ENCODE assay signal across 8 cellular contexts in the genomic region with DNA sequence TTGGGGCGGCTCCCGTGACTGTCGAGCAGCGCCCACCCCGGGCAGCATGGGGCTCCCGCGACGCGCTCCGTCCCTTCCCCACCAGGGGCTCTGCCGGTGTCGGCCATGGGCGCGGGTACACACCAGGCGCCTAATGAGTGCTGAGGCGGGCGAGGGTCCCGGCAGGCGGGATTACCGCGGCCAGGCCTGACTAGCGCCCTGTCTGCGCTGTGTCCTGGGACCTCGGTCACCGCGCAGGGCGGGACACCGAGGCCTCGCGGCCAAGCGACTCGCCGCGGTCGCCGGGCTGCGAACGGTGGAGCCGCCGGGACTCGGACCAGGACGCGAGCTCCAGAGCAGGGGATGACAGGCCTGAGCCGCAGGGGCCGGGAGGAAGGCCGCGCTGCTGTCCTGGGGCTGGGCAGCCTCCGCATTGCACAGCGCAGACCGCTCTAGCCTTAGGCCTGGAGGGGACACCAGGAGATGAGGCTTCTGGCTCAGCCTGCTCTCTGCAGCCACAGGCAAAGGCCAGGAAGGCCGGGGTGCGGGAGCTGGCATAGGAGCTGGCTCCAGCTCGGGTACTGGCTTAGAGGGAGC. TPM values are rescaled to one million over a fixed set of nuclear protein-coding genes. Genes with fewer than 3 reads are reported as not detected.
DNase-seq lines count a peak whose midpoint lies in the region; ATAC-seq, FAIRE-seq and TF ChIP-seq lines count a peak whose summit lies in the region.

No MANE protein-coding gene starts in this region.

- peak overlapping the region in 2 of 3 experiments; percentile 4 to 89 for H3K4me3 ChIP-seq in endothelial cell of umbilical vein (replicated peaks in 1 of 3; ENCODE audit: insufficient read depth in 1 of 3, low read depth in 1 of 3, low read length in 3 of 3)
- peak overlapping the region; percentile 44 to 97 for H3K4me3 ChIP-seq in muscle layer of colon (ENCODE audit: low read depth in 1 of 2, low read length in 2 of 2)

- H3K9ac ChIP-seq in endothelial cell of umbilical vein (replicated peaks; ENCODE audit: extremely low read depth, insufficient read depth, low read length) (peak overlapping the region; percentile 69), muscle layer of colon (ENCODE audit: low read length) (peak overlapping the region; percentile 5)

- H3K9me3 ChIP-seq in endothelial cell of umbilical vein (replicated peaks; ENCODE audit: control insufficient read depth, insufficient read depth, low read length), result no peaks in the 10 kb centered on the region
- H3K9me3 ChIP-seq in muscle layer of colon (ENCODE audit: low read length), result no peaks in the 10 kb centered on the region

- CTCF ChIA-PET in RWPE1 (lab: Yijun Ruan, JAX) (interaction anchor here (0.7 to 4.8 kb wide), 8 partner anchors 31 to 290 kb away, joined by 3 to 29 read pairs (median 4); no protein-coding TSS in a partner anchor), endothelial cell of umbilical vein (lab: Charles Lee) (interaction anchor here (0.6 to 3.6 kb wide), 12 partner anchors 9 to 49 kb away, joined by 3 to 31 read pairs (median 4); a partner anchor contains a TSS)

- peak overlapping the region; percentile 69 for H2AFZ ChIP-seq in endothelial cell of umbilical vein (ENCODE audit: low read depth, low read length)

- intact Hi-C loops in endothelial cell of umbilical vein (cut with micrococcal nuclease), result loop anchor here (5.0 kb wide), 1 partner anchor 64 kb away; a partner anchor contains a TSS

- no TSS peak for BruUV-seq in endothelial cell of umbilical vein (replicated peaks; lab: Mats Ljungman, UMichigan)

- POLR2A ChIA-PET in RWPE1 (lab: Yijun Ruan, JAX; ENCODE audit: low non-redundant PET), result interaction anchor here (0.6 to 1.0 kb wide), 6 partner anchors 13 to 63 kb away, joined by 3 to 4 read pairs (median 3); no protein-coding TSS in a partner anchor
- POLR2A ChIA-PET in endothelial cell of umbilical vein (lab: Charles Lee), result interaction anchor here (0.7 to 3.3 kb wide), 8 partner anchors 10 to 48 kb away, joined by 3 to 32 read pairs (median 4); no protein-coding TSS in a partner anchor

- no peaks in the 10 kb centered on the region for H4K20me1 ChIP-seq in endothelial cell of umbilical vein (replicated peaks; ENCODE audit: control insufficient read depth, extremely low read depth, insufficient read depth, low read length)

- H3K36me3 ChIP-seq in endothelial cell of umbilical vein (ENCODE audit: control insufficient read depth in 2 of 2, extremely low read depth in 1 of 2, insufficient read depth in 2 of 2, low read length in 2 of 2), result peaks cover 5 to 19% of the 10 kb centered on the region in 2 experiments
- H3K36me3 ChIP-seq in muscle layer of colon (ENCODE audit: insufficient read depth, low read length), result peaks cover 28% of the 10 kb centered on the region

- no peaks in the 10 kb centered on the region for H3K9me1 ChIP-seq in endothelial cell of umbilical vein (replicated peaks; ENCODE audit: control insufficient read depth, extremely low read depth, insufficient read depth, low read length)

- H3K79me2 ChIP-seq in endothelial cell of umbilical vein (ENCODE audit: control insufficient read depth, insufficient read depth, low read length), result peaks cover 64% of the 10 kb centered on the region

- peaks cover 32% of the 10 kb centered on the region for H3K4me1 ChIP-seq in endothelial cell of umbilical vein (ENCODE audit: control insufficient read depth, extremely low read depth, insufficient read depth, low read length)
- H3K4me1 ChIP-seq in muscle layer of colon (ENCODE audit: insufficient read depth, low read length), result peaks cover 27% of the 10 kb centered on the region

- no peak for TF ChIP-seq CTCF in RWPE1 (conservative IDR thresholded peaks at IDR 0.05; ENCODE audit: low read depth)
- no peak for TF ChIP-seq CTCF in endothelial cell of umbilical vein (IDR thresholded peaks at IDR 0.05; ENCODE audit: extremely low read depth in 1 of 2, insufficient read depth in 1 of 2, low read depth in 1 of 2, low read length in 2 of 2)

- H3K4me2 ChIP-seq in endothelial cell of umbilical vein (ENCODE audit: insufficient read depth, low read length), result peak overlapping the region; percentile 53

- H3K27ac ChIP-seq in RWPE1, result peak overlapping the region; percentile 93
- H3K27ac ChIP-seq in endothelial cell of umbilical vein (ENCODE audit: insufficient read depth, low read depth, low read length), result peak overlapping the region; percentile 8
- H3K27ac ChIP-seq in muscle layer of colon (ENCODE audit: low read depth, low read length), result peak overlapping the region; percentile 62

- dilution Hi-C loops in endothelial cell of umbilical vein (cut with MboI; ENCODE audit: extremely low pct_ligation_motif_present, low sequenced_read_pairs), result no loop called here

- peak; percentile 1 to 14 for ATAC-seq in activated CD4-positive, CD25-positive, alpha-beta regulatory T cell treated with anti-CD3 and anti-CD28 coated beads, Interleukin-2, amount 50 U/mL, for 24 hours
- ATAC-seq in HG02642 (IDR thresholded peaks at IDR 0.05; ENCODE audit: poor library complexity, unreplicated experiment), result peak; percentile 20

- peak; percentile 81 for FAIRE-seq in endothelial cell of umbilical vein (lab: Jason Lieb, UNC)

- TF ChIP-seq POLR2A in endothelial cell of umbilical vein (IDR thresholded peaks at IDR 0.05; ENCODE audit: low read depth, low read length), result no peak

- no peaks in the 10 kb centered on the region for H3K27me3 ChIP-seq in endothelial cell of umbilical vein (ENCODE audit: control insufficient read depth in 2 of 2, insufficient read depth in 2 of 2, low read length in 2 of 2)
- H3K27me3 ChIP-seq in muscle layer of colon (ENCODE audit: control insufficient read depth in 1 of 2, insufficient read depth in 2 of 2, low read length in 2 of 2), result no peaks in the 10 kb centered on the region

- no peak for DNase-seq in activated CD4-positive, CD25-positive, alpha-beta regulatory T cell (lab: John Stamatoyannopoulos, UW)
- DNase-seq in RWPE1 (ENCODE audit: low spot score) (no peak), endothelial cell of umbilical vein (ENCODE audit: low read depth, low spot score) (peak; percentile 47), putamen (ENCODE audit: low spot score) (no peak)
- no peak for DNase-seq in central memory CD4-positive, alpha-beta T cell

TF ChIP-seq in endothelial cell of umbilical vein, 7 proteins besides CTCF, POLR2A, EP300 and RAD21:
- TF ChIP-seq GATA2 (IDR thresholded peaks at IDR 0.05; ENCODE audit: insufficient read depth, insufficient read length, low read depth, low read length), result no peak

RNA-seq across cellular contexts. Expression of a gene that starts 14.1 kb away (rescaled TPM):
- not detected in 2 replicates for total RNA-seq in endothelial cell of umbilical vein
- not detected in 2 replicates for polyA plus RNA-seq in endothelial cell of umbilical vein
- polyA plus RNA-seq in endothelial cell of umbilical vein (2011; cell fraction: cytosol; rRNA removed), result not detected in 2 replicates
- 0.05 and 0.27 TPM in 2 replicates for polyA plus RNA-seq in endothelial cell of umbilical vein (2011; cell fraction: nucleus; rRNA removed)
- not detected in 2 replicates for polyA plus RNA-seq in endothelial cell of umbilical vein (2012)
- not detected in 2 replicates for polyA minus RNA-seq in endothelial cell of umbilical vein
- polyA minus RNA-seq in endothelial cell of umbilical vein (2011; cell fraction: cytosol; rRNA and poly(A)+ RNA removed), result not detected
- not detected in 2 replicates for polyA minus RNA-seq in endothelial cell of umbilical vein (2011; cell fraction: nucleus; rRNA and poly(A)+ RNA removed)

RNA-seq across cellular contexts. Expression of a gene that starts 16.3 kb away (rescaled TPM):
- total RNA-seq in endothelial cell of umbilical vein, result 242 and 253 TPM in 2 replicates
- polyA plus RNA-seq in endothelial cell of umbilical vein, result 441 and 642 TPM in 2 replicates
- polyA plus RNA-seq in endothelial cell of umbilical vein (2011; cell fraction: cytosol; rRNA removed), result 200 and 310 TPM in 2 replicates
- polyA plus RNA-seq in endothelial cell of umbilical vein (2011; cell fraction: nucleus; rRNA removed), result 230 and 265 TPM in 2 replicates
- 68.8 and 103 TPM in 2 replicates for polyA plus RNA-seq in endothelial cell of umbilical vein (2012)
- 152 and 193 TPM in 2 replicates for polyA minus RNA-seq in endothelial cell of umbilical vein
- not detected for polyA minus RNA-seq in endothelial cell of umbilical vein (2011; cell fraction: cytosol; rRNA and poly(A)+ RNA removed)
- polyA minus RNA-seq in endothelial cell of umbilical vein (2011; cell fraction: nucleus; rRNA and poly(A)+ RNA removed), result 53.0 and 89.3 TPM in 2 replicates

RNA-seq across cellular contexts. Expression of a gene that starts 19.7 kb away (rescaled TPM):
- not detected in 2 replicates for total RNA-seq in endothelial cell of umbilical vein
- polyA plus RNA-seq in endothelial cell of umbilical vein, result 0.17 TPM in 1 of 2 replicates, not detected in the other
- polyA plus RNA-seq in endothelial cell of umbilical vein (2011; cell fraction: cytosol; rRNA removed), result not detected in 2 replicates
- polyA plus RNA-seq in endothelial cell of umbilical vein (2011; cell fraction: nucleus; rRNA removed), result not detected in 2 replicates
- not detected in 2 replicates for polyA plus RNA-seq in endothelial cell of umbilical vein (2012)
- not detected in 2 replicates for polyA minus RNA-seq in endothelial cell of umbilical vein
- polyA minus RNA-seq in endothelial cell of umbilical vein (2011; cell fraction: cytosol; rRNA and poly(A)+ RNA removed), result not detected
- polyA minus RNA-seq in endothelial cell of umbilical vein (2011; cell fraction: nucleus; rRNA and poly(A)+ RNA removed), result not detected in 2 replicates

RNA-seq across cellular contexts. Expression of a gene that starts 29.4 kb away (rescaled TPM):
- total RNA-seq in endothelial cell of umbilical vein, result not detected in 2 replicates
- polyA plus RNA-seq in endothelial cell of umbilical vein, result not detected in 2 replicates
- not detected in 2 replicates for polyA plus RNA-seq in endothelial cell of umbilical vein (2011; cell fraction: cytosol; rRNA removed)
- not detected in 2 replicates for polyA plus RNA-seq in endothelial cell of umbilical vein (2011; cell fraction: nucleus; rRNA removed)
- not detected in 2 replicates for polyA plus RNA-seq in endothelial cell of umbilical vein (2012)
- not detected in 2 replicates for polyA minus RNA-seq in endothelial cell of umbilical vein
- polyA minus RNA-seq in endothelial cell of umbilical vein (2011; cell fraction: cytosol; rRNA and poly(A)+ RNA removed), result not detected
- not detected in 2 replicates for polyA minus RNA-seq in endothelial cell of umbilical vein (2011; cell fraction: nucleus; rRNA and poly(A)+ RNA removed)

RNA-seq across cellular contexts. Expression of a gene that starts 35.7 kb away (rescaled TPM):
- total RNA-seq in endothelial cell of umbilical vein, result not detected in 2 replicates
- not detected in 2 replicates for polyA plus RNA-seq in endothelial cell of umbilical vein
- 0.13 TPM in 1 of 2 replicates, not detected in the other for polyA plus RNA-seq in endothelial cell of umbilical vein (2011; cell fraction: cytosol; rRNA removed)
- polyA plus RNA-seq in endothelial cell of umbilical vein (2011; cell fraction: nucleus; rRNA removed), result not detected in 2 replicates
- not detected in 2 replicates for polyA plus RNA-seq in endothelial cell of umbilical vein (2012)
- not detected in 2 replicates for polyA minus RNA-seq in endothelial cell of umbilical vein
- polyA minus RNA-seq in endothelial cell of umbilical vein (2011; cell fraction: cytosol; rRNA and poly(A)+ RNA removed), result not detected
- not detected in 2 replicates for polyA minus RNA-seq in endothelial cell of umbilical vein (2011; cell fraction: nucleus; rRNA and poly(A)+ RNA removed)

Comparison
In these comparisons a context has a peak if more than half of its experiments do, and no peak if none do; other contexts are left out.
1. H3K27ac ChIP-seq: peak in every context shown above with its lines; median percentile 93 in RWPE1; 62 in muscle layer of colon; 8 in endothelial cell of umbilical vein.